26 cellular contexts compared by ENCODE assay signal in the genomic region with DNA sequence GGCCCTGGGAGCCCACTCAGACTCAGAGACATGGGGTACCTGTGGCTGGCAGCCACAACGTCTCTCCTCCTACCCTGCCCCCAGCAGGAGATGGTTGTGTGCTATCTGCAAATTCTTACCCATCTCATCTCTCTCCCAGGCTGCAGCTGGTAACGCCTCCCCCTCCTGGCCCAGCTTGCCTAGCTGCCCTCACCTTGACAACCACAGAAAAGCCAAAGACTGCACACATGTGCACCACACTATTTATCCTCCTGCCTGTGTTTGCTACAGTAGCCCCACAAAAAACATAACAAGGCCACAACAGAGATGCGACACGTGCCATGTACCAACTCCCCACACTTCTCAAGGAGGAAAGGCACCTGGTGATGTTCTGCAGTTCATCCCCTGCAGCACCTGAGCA.
"Had no signal": no experiment of that assay in that cellular context is flagged by ENCODE, and none has a peak within 500 bp of the region (broad histone marks: within the 10 kb centered on the region; RNA-seq: fewer than 3 reads in every experiment).

No MANE protein-coding gene starts in this region.

- H3K27ac ChIP-seq: epithelial cell of prostate, gastrocnemius medialis, ovary, psoas muscle, sigmoid colon, testis, tibial artery had no signal

- H3K4me3 ChIP-seq: gastrocnemius medialis, lung, ovary, psoas muscle, sigmoid colon, testis, tibial artery had no signal

- DNase-seq: effector CD8-positive, alpha-beta T cell; endodermal cell; foreskin fibroblast; gastrocnemius medialis; head of caudate nucleus; natural killer cell; occipital lobe; ovary; posterior cingulate gyrus; psoas muscle; right cardiac atrium; sigmoid colon; stimulated activated CD4-positive, alpha-beta T cell treated with anti-CD3 and anti-CD28 coated beads, Interleukin-2, amount 100 ng/mL, for 24 hours; stimulated activated CD4-positive, alpha-beta T cell treated with anti-CD3 and anti-CD28 coated beads, Interleukin-4, amount 100 ng/mL, for 24 hours; stimulated activated naive CD8-positive, alpha-beta T cell treated with anti-CD3 and anti-CD28 coated beads, Interleukin-15, Interleukin-2, amounts not matched to agents 100 U/mL and 50 U/mL, for 24 hours; substantia nigra; testis; tibial artery had no signal

- H3K27me3 ChIP-seq: gastrocnemius medialis, ovary, sigmoid colon, testis, tibial artery had no signal

- H3K27ac Mint-ChIP-seq: dendritic cell treated with granulocyte-macrophage colony-stimulating factor and Interleukin-4, amounts not matched to agents 40 ng/mL and 50 ng/mL, for 4 days; endodermal cell; memory B cell; natural killer cell; stimulated activated effector memory CD8-positive, alpha-beta T cell treated with anti-CD3 and anti-CD28 coated beads, Interleukin-12 subunit alpha, Interleukin-12 subunit beta, amount 100 ng/mL, for 72 hours; type B pancreatic cell had no signal

- H3K4me3 Mint-ChIP-seq: dendritic cell treated with granulocyte-macrophage colony-stimulating factor and Interleukin-4, amounts not matched to agents 40 ng/mL and 50 ng/mL, for 4 days; endodermal cell; memory B cell; natural killer cell; stimulated activated effector memory CD8-positive, alpha-beta T cell treated with anti-CD3 and anti-CD28 coated beads, Interleukin-12 subunit alpha, Interleukin-12 subunit beta, amount 100 ng/mL, for 72 hours; type B pancreatic cell had no signal

- H3K9me3 Mint-ChIP-seq: dendritic cell treated with granulocyte-macrophage colony-stimulating factor and Interleukin-4, amounts not matched to agents 40 ng/mL and 50 ng/mL, for 4 days; memory B cell; natural killer cell; stimulated activated effector memory CD8-positive, alpha-beta T cell treated with anti-CD3 and anti-CD28 coated beads, Interleukin-12 subunit alpha, Interleukin-12 subunit beta, amount 100 ng/mL, for 72 hours had no signal

- ATAC-seq: esophagus mucosa; gastrocnemius medialis; left lobe of liver; psoas muscle; right cardiac atrium; stimulated activated effector memory CD8-positive, alpha-beta T cell treated with anti-CD3 and anti-CD28 coated beads, Interleukin-12 subunit alpha, Interleukin-12 subunit beta, amount 100 ng/mL, for 72 hours; stimulated activated naive CD8-positive, alpha-beta T cell treated with anti-CD3 and anti-CD28 coated beads, Interleukin-15, Interleukin-2, amounts not matched to agents 100 U/mL and 50 U/mL, for 24 hours had no signal

- H3K36me3 ChIP-seq: gastrocnemius medialis, ovary, sigmoid colon, tibial artery had no signal

- H3K36me3 Mint-ChIP-seq: natural killer cell; stimulated activated effector memory CD8-positive, alpha-beta T cell treated with anti-CD3 and anti-CD28 coated beads, Interleukin-12 subunit alpha, Interleukin-12 subunit beta, amount 100 ng/mL, for 72 hours; type B pancreatic cell had no signal

- H3K4me1 Mint-ChIP-seq: memory B cell, natural killer cell had no signal

- H3K4me1 ChIP-seq: sigmoid colon, testis had no signal
